16 cellular contexts compared by ENCODE assay signal in the genomic region with DNA sequence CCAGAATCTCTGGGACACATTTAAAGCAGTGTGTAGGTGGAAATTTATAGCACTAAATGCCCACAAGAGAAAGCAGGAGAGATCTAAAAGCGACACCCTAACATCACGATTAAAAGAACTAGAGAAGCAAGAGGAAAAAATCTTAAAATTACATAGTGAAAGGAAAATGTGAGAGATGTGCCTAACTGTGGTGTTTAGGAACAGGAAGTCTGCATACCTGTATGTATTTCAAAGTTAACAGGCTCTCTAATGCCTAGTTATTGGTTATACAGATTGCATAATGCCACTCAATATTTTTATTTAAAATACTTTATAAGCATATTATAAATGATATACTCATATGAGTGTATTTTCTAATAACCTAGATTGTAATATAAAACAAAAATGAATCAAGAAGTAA. TPM values are rescaled to one million over a fixed set of nuclear protein-coding genes. Genes with fewer than 3 reads are reported as not detected.
A peak's percentile ranks its signal among the peaks of the same experiment; 100 is the strongest.
DNase-seq lines count a peak whose midpoint lies in the region; ATAC-seq and TF ChIP-seq lines count a peak whose summit lies in the region.
"Had no signal": no experiment of that assay in that cellular context is flagged by ENCODE, and none has a peak within 500 bp of the region (broad histone marks: within the 10 kb centered on the region; RNA-seq: fewer than 3 reads in every experiment).

No MANE protein-coding gene starts in this region.

- H2BK15ac ChIP-seq in neuronal stem cell (ENCODE audit: low read length) = no peak overlapping the region

- ATAC-seq in stimulated activated naive CD8-positive, alpha-beta T cell treated with anti-CD3 and anti-CD28 coated beads, Interleukin-15, Interleukin-2, amounts not matched to agents 100 U/mL and 50 U/mL, for 24 hours = no peak
- ATAC-seq in activated CD8-positive, alpha-beta T cell treated with anti-CD3 and anti-CD28 coated beads, Interleukin-2, amount 10 ng/mL, durations not matched to agents 7 days and 5 days = no peak
- no peak for ATAC-seq in stimulated activated naive CD8-positive, alpha-beta T cell treated with anti-CD3 and anti-CD28 coated beads, Interleukin-15, amount 100 ng/mL, for 72 hours
- ATAC-seq in HG03108 (IDR thresholded peaks at IDR 0.05; ENCODE audit: unreplicated experiment) = no peak
- ATAC-seq: PC-3 had no signal

- H2AK5ac ChIP-seq in neuronal stem cell (ENCODE audit: low read depth, low read length) = no peak overlapping the region

- no peak overlapping the region for H2AFZ ChIP-seq in neuronal stem cell (ENCODE audit: low read length)

- no CpG with 5 or more reads among the region's 2 CpGs for WGBS in neuronal stem cell (ENCODE audit: extremely low coverage in 2 of 2, insufficient read length in 2 of 2, insufficient replicate concordance in 1 of 2), 2 donors

- H3K4me3 ChIP-seq in neuronal stem cell (ENCODE audit: low read length in 2 of 2) = no peak overlapping the region
- H3K4me3 ChIP-seq: MG63 had no signal

- H3K9me3 ChIP-seq in neuronal stem cell (replicated peaks in 1 of 2; ENCODE audit: control insufficient read depth in 2 of 2, insufficient read depth in 1 of 2, low read depth in 1 of 2, low read length in 2 of 2) = peaks cover 5 to 41% of the 10 kb centered on the region in 2 donors

- H3K9ac ChIP-seq in neuronal stem cell (ENCODE audit: low read depth, low read length, poor library complexity) = no peak overlapping the region

- H3K79me1 ChIP-seq in neuronal stem cell (ENCODE audit: low read depth, low read length) = no peaks in the 10 kb centered on the region

- no peak overlapping the region for H4K8ac ChIP-seq in neuronal stem cell (ENCODE audit: low read depth, low read length)

- H3K36me3 ChIP-seq in neuronal stem cell (replicated peaks in 1 of 2; ENCODE audit: control insufficient read depth in 2 of 2, insufficient read depth in 2 of 2, low read length in 2 of 2) = peaks cover 7 to 44% of the 10 kb centered on the region in 2 donors

- no peak for DNase-seq in stimulated activated naive CD8-positive, alpha-beta T cell treated with anti-CD3 and anti-CD28 coated beads, Interleukin-15, Interleukin-2, amounts not matched to agents 100 U/mL and 50 U/mL, for 24 hours
- no peak for DNase-seq in activated CD8-positive, alpha-beta T cell treated with anti-CD3 and anti-CD28 coated beads, Interleukin-2, amount 10 ng/mL, durations not matched to agents 7 days and 5 days
- DNase-seq in endothelial cell (ENCODE audit: low spot score) = no peak
- no peak for DNase-seq in stimulated activated naive CD8-positive, alpha-beta T cell treated with anti-CD3 and anti-CD28 coated beads, Interleukin-15, amount 100 ng/mL, for 72 hours
- DNase-seq in neuronal stem cell (ENCODE audit: low spot score) = no peak
- DNase-seq in epidermal melanocyte (ENCODE audit: insufficient read length, low spot score) = no peak
- DNase-seq: Caco-2, HCEC 1CT, MG63, NCI-H1092 treated with DMSO at 0.1 percent for 48 hours, NCI-H1694 treated with DMSO at 0.1 percent for 48 hours, NCI-H446, NCI-H748 treated with DMSO at 0.1 percent for 48 hours, PC-3 had no signal

- no peak overlapping the region for H3K14ac ChIP-seq in neuronal stem cell (ENCODE audit: low read length)

- H3K4me3 Mint-ChIP-seq in stimulated activated naive CD8-positive, alpha-beta T cell treated with anti-CD3 and anti-CD28 coated beads, Interleukin-15, Interleukin-2, amounts not matched to agents 100 ng/mL and 50 ng/mL, for 24 hours = peak overlapping the region; percentile 30
- H3K4me3 Mint-ChIP-seq in activated CD8-positive, alpha-beta T cell treated with anti-CD3 and anti-CD28 coated beads, Interleukin-2, amount 10 ng/mL, durations not matched to agents 7 days and 5 days = no peak overlapping the region
- H3K4me3 Mint-ChIP-seq in endothelial cell (ENCODE audit: unreplicated experiment) = peak overlapping the region; percentile 54
- H3K4me3 Mint-ChIP-seq in stimulated activated naive CD8-positive, alpha-beta T cell treated with anti-CD3 and anti-CD28 coated beads, Interleukin-15, amount 100 ng/mL, for 72 hours = peak overlapping the region; percentile 39 to 57

- H2BK12ac ChIP-seq in neuronal stem cell (ENCODE audit: low read length) = no peak overlapping the region

- peaks cover 86% of the 10 kb centered on the region for H3K36me3 Mint-ChIP-seq in stimulated activated naive CD8-positive, alpha-beta T cell treated with anti-CD3 and anti-CD28 coated beads, Interleukin-15, Interleukin-2, amounts not matched to agents 100 ng/mL and 50 ng/mL, for 24 hours (ENCODE audit: low read depth)
- H3K36me3 Mint-ChIP-seq in activated CD8-positive, alpha-beta T cell treated with anti-CD3 and anti-CD28 coated beads, Interleukin-2, amount 10 ng/mL, durations not matched to agents 7 days and 5 days (ENCODE audit: low read depth) = peaks cover 94% of the 10 kb centered on the region
- peaks cover 77% of the 10 kb centered on the region for H3K36me3 Mint-ChIP-seq in endothelial cell (ENCODE audit: low read depth, unreplicated experiment)

- CTCF ChIA-PET in activated CD8-positive, alpha-beta T cell treated with anti-CD3 and anti-CD28 coated beads, Interleukin-2, amount 10 ng/mL, durations not matched to agents 7 days and 5 days (lab: Charles Lee) = interaction anchor here (1.2 kb wide), 1 partner anchor 30 kb away, joined by 3 read pairs; no protein-coding TSS in a partner anchor

- H3K27ac ChIP-seq in neuronal stem cell (replicated peaks; ENCODE audit: low read length) = no peak overlapping the region

- H2BK120ac ChIP-seq in neuronal stem cell (ENCODE audit: low read depth, low read length) = no peak overlapping the region

- peaks cover 36% of the 10 kb centered on the region for H3K9me3 Mint-ChIP-seq in stimulated activated naive CD8-positive, alpha-beta T cell treated with anti-CD3 and anti-CD28 coated beads, Interleukin-15, Interleukin-2, amounts not matched to agents 100 ng/mL and 50 ng/mL, for 24 hours
- H3K9me3 Mint-ChIP-seq in activated CD8-positive, alpha-beta T cell treated with anti-CD3 and anti-CD28 coated beads, Interleukin-2, amount 10 ng/mL, durations not matched to agents 7 days and 5 days (ENCODE audit: insufficient read depth) = peaks cover 47% of the 10 kb centered on the region
- peaks cover 14% of the 10 kb centered on the region for H3K9me3 Mint-ChIP-seq in endothelial cell (ENCODE audit: unreplicated experiment)
- H3K9me3 Mint-ChIP-seq in stimulated activated naive CD8-positive, alpha-beta T cell treated with anti-CD3 and anti-CD28 coated beads, Interleukin-15, amount 100 ng/mL, for 72 hours = peaks cover 42 to 45% of the 10 kb centered on the region in 2 donors

- no peaks in the 10 kb centered on the region for H3K4me1 ChIP-seq in neuronal stem cell (ENCODE audit: control insufficient read depth in 2 of 2, insufficient read depth in 1 of 2, low read depth in 1 of 2, low read length in 2 of 2)
- H3K4me1 ChIP-seq: Caco-2 had no signal

- H3K27me3 Mint-ChIP-seq in stimulated activated naive CD8-positive, alpha-beta T cell treated with anti-CD3 and anti-CD28 coated beads, Interleukin-15, Interleukin-2, amounts not matched to agents 100 ng/mL and 50 ng/mL, for 24 hours = no peaks in the 10 kb centered on the region
- H3K27me3 Mint-ChIP-seq in activated CD8-positive, alpha-beta T cell treated with anti-CD3 and anti-CD28 coated beads, Interleukin-2, amount 10 ng/mL, durations not matched to agents 7 days and 5 days (ENCODE audit: low read depth) = no peaks in the 10 kb centered on the region
- peaks cover 2% of the 10 kb centered on the region for H3K27me3 Mint-ChIP-seq in endothelial cell (ENCODE audit: unreplicated experiment)
- H3K27me3 Mint-ChIP-seq in stimulated activated naive CD8-positive, alpha-beta T cell treated with anti-CD3 and anti-CD28 coated beads, Interleukin-15, amount 100 ng/mL, for 72 hours = no peaks in the 10 kb centered on the region

- H3K4ac ChIP-seq in neuronal stem cell (ENCODE audit: low read length) = no peak overlapping the region

- peaks cover 58% of the 10 kb centered on the region for H3K4me1 Mint-ChIP-seq in stimulated activated naive CD8-positive, alpha-beta T cell treated with anti-CD3 and anti-CD28 coated beads, Interleukin-15, Interleukin-2, amounts not matched to agents 100 ng/mL and 50 ng/mL, for 24 hours (ENCODE audit: low read depth)
- H3K4me1 Mint-ChIP-seq in activated CD8-positive, alpha-beta T cell treated with anti-CD3 and anti-CD28 coated beads, Interleukin-2, amount 10 ng/mL, durations not matched to agents 7 days and 5 days (ENCODE audit: low read depth) = peaks cover 15% of the 10 kb centered on the region
- H3K4me1 Mint-ChIP-seq in endothelial cell (ENCODE audit: unreplicated experiment) = no peaks in the 10 kb centered on the region
- H3K4me1 Mint-ChIP-seq in stimulated activated naive CD8-positive, alpha-beta T cell treated with anti-CD3 and anti-CD28 coated beads, Interleukin-15, amount 100 ng/mL, for 72 hours = peaks cover 42% of the 10 kb centered on the region

- POLR2A ChIA-PET in activated CD8-positive, alpha-beta T cell treated with anti-CD3 and anti-CD28 coated beads, Interleukin-2, amount 10 ng/mL, durations not matched to agents 7 days and 5 days (lab: Charles Lee) = no interaction called here

- H3K18ac ChIP-seq in neuronal stem cell (ENCODE audit: low read length) = no peak overlapping the region

- TF ChIP-seq CTCF in endothelial cell (IDR thresholded peaks at IDR 0.05; ENCODE audit: unreplicated experiment) = no peak

- no peak overlapping the region for H3K4me2 ChIP-seq in neuronal stem cell (ENCODE audit: insufficient read depth, low read length, poor library complexity, severe bottlenecking)

- no peak overlapping the region for H4K91ac ChIP-seq in neuronal stem cell (ENCODE audit: low read depth, low read length, poor library complexity)

- H3K23ac ChIP-seq in neuronal stem cell (ENCODE audit: low read depth, low read length, poor library complexity) = no peak overlapping the region

- no peak overlapping the region for H2BK5ac ChIP-seq in neuronal stem cell (ENCODE audit: low read length)

- no peaks in the 10 kb centered on the region for H3K27me3 ChIP-seq in neuronal stem cell (ENCODE audit: control insufficient read depth in 3 of 3, insufficient read depth in 3 of 3, low read depth in 1 of 3, low read length in 3 of 3)
- H3K27me3 ChIP-seq: MG63 had no signal

- peak overlapping the region; percentile 86 for H3K27ac Mint-ChIP-seq in stimulated activated naive CD8-positive, alpha-beta T cell treated with anti-CD3 and anti-CD28 coated beads, Interleukin-15, Interleukin-2, amounts not matched to agents 100 ng/mL and 50 ng/mL, for 24 hours
- H3K27ac Mint-ChIP-seq in activated CD8-positive, alpha-beta T cell treated with anti-CD3 and anti-CD28 coated beads, Interleukin-2, amount 10 ng/mL, durations not matched to agents 7 days and 5 days = peak overlapping the region; percentile 37
- H3K27ac Mint-ChIP-seq in endothelial cell (ENCODE audit: unreplicated experiment) = no peak overlapping the region
- H3K27ac Mint-ChIP-seq in stimulated activated naive CD8-positive, alpha-beta T cell treated with anti-CD3 and anti-CD28 coated beads, Interleukin-15, amount 100 ng/mL, for 72 hours = peak overlapping the region in 1 of 2 donors; percentile 58

RNA-seq across cellular contexts. Expression of a gene that starts 25.9 kb away (rescaled TPM):
- 10 to 100 TPM; 43.9 to 49.8 TPM for total RNA-seq in activated CD8-positive, alpha-beta T cell treated with anti-CD3 and anti-CD28 coated beads, Interleukin-2, amount 10 ng/mL, durations not matched to agents 7 days and 5 days
- 23.1 TPM for total RNA-seq in endothelial cell (ENCODE audit: unreplicated experiment)
- 4.7 TPM for polyA plus RNA-seq in neuronal stem cell (2013, experiment 1 of 2)
- 4.7 TPM for polyA plus RNA-seq in neuronal stem cell (2013, experiment 2 of 2)
